8 cellular contexts compared by ENCODE assay signal in genomic region chr13:102869948-102870676, GRCh38. TPM values are rescaled to one million over a fixed set of nuclear protein-coding genes. Genes with fewer than 3 reads are reported as not detected.
A peak's percentile ranks its signal among the peaks of the same experiment; 100 is the strongest.
DNase-seq lines count a peak whose midpoint lies in the region; ATAC-seq and TF ChIP-seq lines count a peak whose summit lies in the region.

No MANE protein-coding gene starts in this region.

- H3K27ac Mint-ChIP-seq in immature natural killer cell: peak overlapping the region in 5 of 6 donors; percentile 19 to 82 (median 73)

- peaks cover 18 to 29% of the 10 kb centered on the region in 2 donors for H3K4me1 Mint-ChIP-seq in immature natural killer cell

- TF ChIP-seq CTCF in GM12873 (IDR thresholded peaks at IDR 0.05; ENCODE audit: insufficient read depth, low read depth, low read length, missing control alignments): peak; percentile 2

- H3K36me3 Mint-ChIP-seq in immature natural killer cell: peaks cover 12 to 49% (median 34%) of the 10 kb centered on the region in 3 donors

- peak; percentile 20 for ATAC-seq in GM21423 (IDR thresholded peaks at IDR 0.05; ENCODE audit: unreplicated experiment)

- peaks cover 0 to 3% (median 0%) of the 10 kb centered on the region in 3 donors for H3K27me3 Mint-ChIP-seq in immature natural killer cell (ENCODE audit: low read depth in 3 of 3)

- H3K9me3 Mint-ChIP-seq in immature natural killer cell: no peaks in the 10 kb centered on the region

- no peak overlapping the region for H3K4me3 Mint-ChIP-seq in immature natural killer cell

- peak; percentile 5 for DNase-seq in M059J (ENCODE audit: low read depth)
- no peak for DNase-seq in immature natural killer cell
- DNase-seq in COLO668 (lab: John Stamatoyannopoulos, UW; ENCODE audit: unreplicated experiment): no peak
- DNase-seq in NCI-H82 (lab: John Stamatoyannopoulos, UW): no peak
- DNase-seq in NCI-H1105 treated with DMSO at 0.1 percent for 48 hours (lab: John Stamatoyannopoulos, UW): no peak
- no peak for DNase-seq in NCI-H446 (lab: John Stamatoyannopoulos, UW)

RNA-seq across cellular contexts. Expression of gene ERCC5, which starts 24.3 kb away (rescaled TPM):
- total RNA-seq in M059J (2014; rRNA removed; shearing (Covaris generic)): 33.8 and 39.5 TPM in 2 replicates
- polyA plus RNA-seq in immature natural killer cell: 10 to 100 TPM; 24.2 to 67.6 (median 36.3) TPM
